21 cellular contexts compared by ENCODE assay signal in genomic region chr13:75908137-75908536, GRCh38.
DNase-seq lines count a peak whose midpoint lies in the region; FAIRE-seq and TF ChIP-seq lines count a peak whose summit lies in the region.
"Had no signal": no experiment of that assay in that cellular context is flagged by ENCODE, and none has a peak within 500 bp of the region (broad histone marks: within the 10 kb centered on the region; RNA-seq: fewer than 3 reads in every experiment).

No MANE protein-coding gene starts in this region.

- no peak overlapping the region for H3K9ac ChIP-seq in fibroblast of lung (ENCODE audit: insufficient read depth, low read length)

- H3K36me3 ChIP-seq in fibroblast of lung (ENCODE audit: control insufficient read depth, insufficient read depth, low read length) = no peaks in the 10 kb centered on the region
- H3K36me3 ChIP-seq: ovary, vagina had no signal

- DNase-seq in Ammon's horn (ENCODE audit: low spot score) = peak; percentile 3
- DNase-seq in NCI-H2171 (lab: John Stamatoyannopoulos, UW) = peak; percentile 74
- peak; percentile 1 to 15 for DNase-seq in fibroblast of lung (ENCODE audit: low read depth in 2 of 2)
- peak; percentile 12 for DNase-seq in medulla oblongata (ENCODE audit: extremely low spot score)
- no peak for DNase-seq in NOMO-1 treated with dmso at 0.1 percent for 144 hours (lab: John Stamatoyannopoulos, UW; ENCODE audit: unreplicated experiment)
- no peak for DNase-seq in D721Med (ENCODE audit: insufficient read length, low spot score)
- DNase-seq in DMS114 treated with DMSO at 0.1 percent for 48 hours (lab: John Stamatoyannopoulos, UW; ENCODE audit: unreplicated experiment) = no peak
- no peak for DNase-seq in NCI-H2107 treated with DMSO at 0.1 percent for 48 hours (lab: John Stamatoyannopoulos, UW; ENCODE audit: unreplicated experiment)
- DNase-seq: activated CD4-positive, alpha-beta T cell treated with anti-CD3 and anti-CD28 coated beads, Interleukin-2, amount 50 U/mL, for 4 hours; activated T-cell treated with anti-CD3 and anti-CD28 coated beads, Interleukin-2, amount 50 U/mL, for 24 hours; effector memory CD8-positive, alpha-beta T cell; GF-D8; KG1; NCI-H1105 treated with DMSO at 0.1 percent for 48 hours; NCI-H510A treated with DMSO at 0.1 percent for 48 hours; PC-9; stimulated activated naive B cell treated with anti-CD40 and anti-IgM and Interleukin-4, amounts not matched to agents 10 μg/mL and 1 μg/mL and 100 μg/mL, for 72 hours had no signal

- no peaks in the 10 kb centered on the region for H3K4me1 ChIP-seq in fibroblast of lung (ENCODE audit: control insufficient read depth, extremely low read depth, insufficient read depth, low read length)

- H2AFZ ChIP-seq in fibroblast of lung (ENCODE audit: low read length) = no peak overlapping the region
- H2AFZ ChIP-seq: PC-9 had no signal

- H3K9me3 ChIP-seq in fibroblast of lung (ENCODE audit: control insufficient read depth, insufficient read depth, low read depth, low read length) = no peaks in the 10 kb centered on the region
- H3K9me3 ChIP-seq: ovary, vagina had no signal

- no peak overlapping the region for H3K4me2 ChIP-seq in fibroblast of lung (ENCODE audit: extremely low read depth, insufficient read depth, low read length)
- H3K4me2 ChIP-seq: PC-9 had no signal

- no peaks in the 10 kb centered on the region for H3K79me2 ChIP-seq in fibroblast of lung (ENCODE audit: control insufficient read depth, insufficient read depth, low read length)

- H3K27me3 ChIP-seq in fibroblast of lung (ENCODE audit: control insufficient read depth, insufficient read depth, low read length) = no peaks in the 10 kb centered on the region
- H3K27me3 ChIP-seq: ovary, vagina had no signal

- H3K27ac ChIP-seq in fibroblast of lung (ENCODE audit: insufficient read depth, low read length) = no peak overlapping the region
- H3K27ac ChIP-seq: ovary, PC-9, vagina had no signal

- no peak overlapping the region for H3K4me3 ChIP-seq in fibroblast of lung (replicated peaks in 1 of 4; ENCODE audit: control extremely low read depth in 1 of 4, insufficient read depth in 1 of 4, low read depth in 3 of 4, low read length in 4 of 4)
- H3K4me3 ChIP-seq: ovary, PC-9, vagina had no signal

- H4K20me1 ChIP-seq in fibroblast of lung (ENCODE audit: control insufficient read depth, extremely low read depth, insufficient read depth, low read length) = no peaks in the 10 kb centered on the region

- TF ChIP-seq CTCF in fibroblast of lung (conservative IDR thresholded peaks at IDR 0.05 in 1 of 2, IDR thresholded peaks at IDR 0.05 in 1 of 2; ENCODE audit: low read depth in 1 of 2, low read length in 2 of 2) (no peak), D721Med (IDR thresholded peaks at IDR 0.05; ENCODE audit: insufficient read depth, missing control alignments) (no peak)

- FAIRE-seq in D721Med (lab: Jason Lieb, UNC) = no peak
- FAIRE-seq: GM19239, TTC549 had no signal

Comparison
In these comparisons a context has a peak if more than half of its experiments do, and no peak if none do; other contexts are left out.
1. DNase-seq: peak in Ammon's horn (single experiment), NCI-H2171 (single experiment), fibroblast of lung (2 of 2) and medulla oblongata (single experiment); none in NOMO-1 treated with dmso at 0.1 percent for 144 hours (single experiment), D721Med (single experiment), DMS114 treated with DMSO at 0.1 percent for 48 hours (single experiment) and NCI-H2107 treated with DMSO at 0.1 percent for 48 hours (single experiment).